1 cellular context compared by ENCODE assay signal in the genomic region with DNA sequence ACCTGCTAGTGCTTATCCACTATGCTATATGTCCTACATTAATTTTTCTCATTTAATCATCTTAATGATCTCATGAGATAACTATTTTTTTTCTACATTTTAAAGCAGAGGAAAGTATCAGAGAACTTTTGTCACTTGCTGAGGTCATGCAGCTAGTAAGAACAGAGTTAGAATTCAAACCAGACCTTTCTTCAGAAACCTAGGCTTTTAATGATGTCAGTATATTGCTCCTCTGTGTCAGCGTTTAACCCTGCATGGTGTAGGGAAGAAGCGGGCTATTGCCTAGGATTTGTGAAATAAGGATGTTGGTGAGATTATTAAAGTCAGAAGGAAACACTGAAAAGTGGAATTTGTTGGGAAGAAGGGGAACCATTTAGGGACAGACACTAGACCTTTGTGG.
TF ChIP-seq lines count a peak whose summit lies in the region.

No MANE protein-coding gene starts in this region.

TF ChIP-seq in SK-N-SH treated with all-trans-retinoic acid at 6 μM for 48 hours, 23 proteins besides CTCF, POLR2A, EP300 and RAD21:
- TF ChIP-seq, protein P1, sequence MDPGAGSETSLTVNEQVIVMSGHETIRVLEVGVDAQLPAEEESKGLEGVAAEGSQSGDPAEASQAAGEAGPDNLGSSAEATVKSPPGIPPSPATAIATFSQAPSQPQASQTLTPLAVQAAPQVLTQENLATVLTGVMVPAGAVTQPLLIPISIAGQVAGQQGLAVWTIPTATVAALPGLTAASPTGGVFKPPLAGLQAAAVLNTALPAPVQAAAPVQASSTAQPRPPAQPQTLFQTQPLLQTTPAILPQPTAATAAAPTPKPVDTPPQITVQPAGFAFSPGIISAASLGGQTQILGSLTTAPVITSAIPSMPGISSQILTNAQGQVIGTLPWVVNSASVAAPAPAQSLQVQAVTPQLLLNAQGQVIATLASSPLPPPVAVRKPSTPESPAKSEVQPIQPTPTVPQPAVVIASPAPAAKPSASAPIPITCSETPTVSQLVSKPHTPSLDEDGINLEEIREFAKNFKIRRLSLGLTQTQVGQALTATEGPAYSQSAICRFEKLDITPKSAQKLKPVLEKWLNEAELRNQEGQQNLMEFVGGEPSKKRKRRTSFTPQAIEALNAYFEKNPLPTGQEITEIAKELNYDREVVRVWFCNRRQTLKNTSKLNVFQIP (CRISPR knock-in tag; IDR thresholded peaks at IDR 0.05; ENCODE audit: borderline replicate concordance, low read depth) = no peak
- TF ChIP-seq ZFP3 (CRISPR knock-in tag; IDR thresholded peaks at IDR 0.05) (no peak), CSDC2 (CRISPR knock-in tag; IDR thresholded peaks at IDR 0.05) (no peak), ZNF70 (CRISPR knock-in tag; IDR thresholded peaks at IDR 0.05) (no peak), ZNF565 (CRISPR knock-in tag; conservative IDR thresholded peaks at IDR 0.05; ENCODE audit: low read depth) (no peak), TOX (CRISPR knock-in tag; IDR thresholded peaks at IDR 0.05; ENCODE audit: borderline replicate concordance) (no peak), ISL1 (CRISPR knock-in tag; IDR thresholded peaks at IDR 0.05) (no peak), ARNTL (CRISPR knock-in tag; IDR thresholded peaks at IDR 0.05; ENCODE audit: borderline replicate concordance, low read depth) (no peak), SNAI2 (CRISPR knock-in tag; IDR thresholded peaks at IDR 0.05) (no peak)
- TF ChIP-seq, protein P2, sequence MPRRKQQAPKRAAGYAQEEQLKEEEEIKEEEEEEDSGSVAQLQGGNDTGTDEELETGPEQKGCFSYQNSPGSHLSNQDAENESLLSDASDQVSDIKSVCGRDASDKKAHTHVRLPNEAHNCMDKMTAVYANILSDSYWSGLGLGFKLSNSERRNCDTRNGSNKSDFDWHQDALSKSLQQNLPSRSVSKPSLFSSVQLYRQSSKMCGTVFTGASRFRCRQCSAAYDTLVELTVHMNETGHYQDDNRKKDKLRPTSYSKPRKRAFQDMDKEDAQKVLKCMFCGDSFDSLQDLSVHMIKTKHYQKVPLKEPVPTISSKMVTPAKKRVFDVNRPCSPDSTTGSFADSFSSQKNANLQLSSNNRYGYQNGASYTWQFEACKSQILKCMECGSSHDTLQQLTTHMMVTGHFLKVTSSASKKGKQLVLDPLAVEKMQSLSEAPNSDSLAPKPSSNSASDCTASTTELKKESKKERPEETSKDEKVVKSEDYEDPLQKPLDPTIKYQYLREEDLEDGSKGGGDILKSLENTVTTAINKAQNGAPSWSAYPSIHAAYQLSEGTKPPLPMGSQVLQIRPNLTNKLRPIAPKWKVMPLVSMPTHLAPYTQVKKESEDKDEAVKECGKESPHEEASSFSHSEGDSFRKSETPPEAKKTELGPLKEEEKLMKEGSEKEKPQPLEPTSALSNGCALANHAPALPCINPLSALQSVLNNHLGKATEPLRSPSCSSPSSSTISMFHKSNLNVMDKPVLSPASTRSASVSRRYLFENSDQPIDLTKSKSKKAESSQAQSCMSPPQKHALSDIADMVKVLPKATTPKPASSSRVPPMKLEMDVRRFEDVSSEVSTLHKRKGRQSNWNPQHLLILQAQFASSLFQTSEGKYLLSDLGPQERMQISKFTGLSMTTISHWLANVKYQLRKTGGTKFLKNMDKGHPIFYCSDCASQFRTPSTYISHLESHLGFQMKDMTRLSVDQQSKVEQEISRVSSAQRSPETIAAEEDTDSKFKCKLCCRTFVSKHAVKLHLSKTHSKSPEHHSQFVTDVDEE (CRISPR knock-in tag; IDR thresholded peaks at IDR 0.05) = no peak
- TF ChIP-seq, protein P3, sequence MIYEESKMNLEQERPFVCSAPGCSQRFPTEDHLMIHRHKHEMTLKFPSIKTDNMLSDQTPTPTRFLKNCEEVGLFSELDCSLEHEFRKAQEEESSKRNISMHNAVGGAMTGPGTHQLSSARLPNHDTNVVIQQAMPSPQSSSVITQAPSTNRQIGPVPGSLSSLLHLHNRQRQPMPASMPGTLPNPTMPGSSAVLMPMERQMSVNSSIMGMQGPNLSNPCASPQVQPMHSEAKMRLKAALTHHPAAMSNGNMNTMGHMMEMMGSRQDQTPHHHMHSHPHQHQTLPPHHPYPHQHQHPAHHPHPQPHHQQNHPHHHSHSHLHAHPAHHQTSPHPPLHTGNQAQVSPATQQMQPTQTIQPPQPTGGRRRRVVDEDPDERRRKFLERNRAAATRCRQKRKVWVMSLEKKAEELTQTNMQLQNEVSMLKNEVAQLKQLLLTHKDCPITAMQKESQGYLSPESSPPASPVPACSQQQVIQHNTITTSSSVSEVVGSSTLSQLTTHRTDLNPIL (CRISPR knock-in tag; IDR thresholded peaks at IDR 0.05; ENCODE audit: low read depth) = no peak
